In genomic region chr10:124870854-124871425, GRCh38 we compare ENCODE assay signal across 26 cellular contexts.
"Had no signal": no experiment of that assay in that cellular context is flagged by ENCODE, and none has a peak within 500 bp of the region (broad histone marks: within the 10 kb centered on the region; RNA-seq: fewer than 3 reads in every experiment).

No MANE protein-coding gene starts in this region.

- H3K9me3 Mint-ChIP-seq: memory B cell; neural progenitor cell; T-helper 2 cell treated with Interferon-gamma antibody and Interleukin-4, amounts not matched to agents 5 μg/mL and 100 μg/mL, for 36 hours had no signal

- H3K4me2 ChIP-seq: neural progenitor cell had no signal

- H3K36me3 ChIP-seq: colonic mucosa, gastrocnemius medialis, neural progenitor cell, transverse colon, uterus had no signal

- H3K27ac ChIP-seq: colonic mucosa, gastrocnemius medialis, neural progenitor cell, parathyroid adenoma, testis, transverse colon, uterus had no signal

- H2AFZ ChIP-seq: neural progenitor cell, parathyroid adenoma had no signal

- H3K4me3 ChIP-seq: colonic mucosa, gastrocnemius medialis, neural progenitor cell, testis, transverse colon, uterus had no signal

- H3K36me3 Mint-ChIP-seq: activated naive CD8-positive, alpha-beta T cell; immature natural killer cell; neural progenitor cell had no signal

- ATAC-seq: gastrocnemius medialis; naive thymus-derived CD8-positive, alpha-beta T cell; right cardiac atrium had no signal

- H3K9me3 ChIP-seq: colonic mucosa, gastrocnemius medialis, testis, transverse colon, uterus had no signal

- H3K4me1 Mint-ChIP-seq: immature natural killer cell; naive thymus-derived CD8-positive, alpha-beta T cell; neural progenitor cell had no signal

- H3K79me2 ChIP-seq: parathyroid adenoma had no signal

- H3K9ac ChIP-seq: neural progenitor cell, parathyroid adenoma had no signal

- H3K27me3 Mint-ChIP-seq: activated naive CD8-positive, alpha-beta T cell had no signal

- DNase-seq: activated CD4-positive, alpha-beta T cell treated with anti-CD3 and anti-CD28 coated beads for 4 hours; activated CD4-positive, alpha-beta T cell treated with anti-CD3 and anti-CD28 coated beads, Interleukin-2, amount 50 U/mL, for 4 hours; activated effector memory CD4-positive, alpha-beta T cell treated with Interleukin-2 at 50 U/mL for 16 hours; activated naive CD4-positive, alpha-beta T cell treated with Interleukin-2 at 50 U/mL for 16 hours; activated T-cell treated with anti-CD3 and anti-CD28 coated beads for 4 hours; anterior cingulate cortex; colonic mucosa; effector memory CD4-positive, alpha-beta T cell; erythroblast; gastrocnemius medialis; glutamatergic neuron; immature natural killer cell; kidney; naive thymus-derived CD8-positive, alpha-beta T cell; occipital lobe; right cardiac atrium; stimulated activated CD4-positive, alpha-beta T cell treated with anti-CD3 and anti-CD28 coated beads, Interleukin-2, amount 100 ng/mL, for 48 hours; stimulated activated naive CD4-positive, alpha-beta T cell treated with Interleukin-2 at 50 U/mL for 16 hours; testis; transverse colon; uterus had no signal

- H3K4me3 Mint-ChIP-seq: activated naive CD8-positive, alpha-beta T cell; immature natural killer cell; memory B cell; naive thymus-derived CD8-positive, alpha-beta T cell; neural progenitor cell; T-helper 2 cell treated with Interferon-gamma antibody and Interleukin-4, amounts not matched to agents 5 μg/mL and 100 μg/mL, for 36 hours had no signal

- H3K27me3 ChIP-seq: colonic mucosa, gastrocnemius medialis, neural progenitor cell, testis, transverse colon, uterus had no signal

- H3K27ac Mint-ChIP-seq: activated naive CD8-positive, alpha-beta T cell; memory B cell; naive thymus-derived CD8-positive, alpha-beta T cell; neural progenitor cell; T-helper 2 cell treated with Interferon-gamma antibody and Interleukin-4, amounts not matched to agents 5 μg/mL and 100 μg/mL, for 36 hours had no signal

- H3K4me1 ChIP-seq: colonic mucosa, gastrocnemius medialis, neural progenitor cell, parathyroid adenoma, testis, transverse colon, uterus had no signal
